ENCODE assay signal across 8 cellular contexts in the genomic region with DNA sequence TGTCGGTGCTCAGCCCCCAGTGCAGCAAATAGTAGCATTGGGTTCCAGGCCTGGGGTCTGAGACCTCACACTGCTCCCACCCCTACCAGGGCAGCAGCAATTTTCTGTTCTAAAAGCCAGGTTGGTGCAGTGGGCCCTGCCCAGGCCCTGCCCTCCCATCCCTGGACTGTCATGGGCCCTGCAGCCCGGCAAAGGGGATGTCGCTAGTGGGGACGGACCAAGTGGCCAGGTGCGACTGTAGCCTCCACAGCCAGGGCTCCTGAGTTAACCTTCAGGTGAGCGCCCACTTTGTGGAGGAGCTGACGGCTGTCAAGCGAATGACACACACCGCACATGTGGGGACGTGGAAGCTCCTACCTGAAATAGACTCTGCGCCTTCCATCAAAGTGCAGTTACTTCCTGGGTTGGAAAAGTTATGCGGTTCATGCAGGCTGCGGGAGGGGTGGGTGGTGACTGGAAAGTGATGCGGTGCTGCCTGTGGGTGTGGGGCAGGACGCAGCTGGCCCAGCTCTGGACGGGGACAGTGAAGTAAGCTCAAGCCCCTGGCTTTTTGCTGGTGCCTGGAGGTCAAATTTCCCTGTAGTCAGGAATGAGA.
DNase-seq lines count a peak whose midpoint lies in the region; ATAC-seq and TF ChIP-seq lines count a peak whose summit lies in the region.

No MANE protein-coding gene starts in this region.

- peaks cover 64% of the 10 kb centered on the region for H3K79me2 ChIP-seq in Loucy (ENCODE audit: insufficient read depth, low read length)

- peaks cover 37% of the 10 kb centered on the region for H3K4me1 Mint-ChIP-seq in nephron progenitor cell

- no peaks in the 10 kb centered on the region for H3K36me3 Mint-ChIP-seq in nephron progenitor cell (ENCODE audit: low read depth)

- peaks cover 2 to 40% (median 21%) of the 10 kb centered on the region in 11 experiments; a peak in 21 of 22 replicates for H3K36me3 ChIP-seq in BLaER1 treated with 17β-estradiol and CSF1 and Interleukin-3, amounts not matched to agents 10 nM and 100 nM
- H3K36me3 ChIP-seq in Loucy (ENCODE audit: insufficient read depth, low read length): peaks cover 2% of the 10 kb centered on the region; the same call in 1 of the 2 replicates

- peak overlapping the region; percentile 81 to 100 (median 99) for H3K4me3 ChIP-seq in BLaER1 treated with 17β-estradiol and CSF1 and Interleukin-3, amounts not matched to agents 10 nM and 100 nM
- H3K4me3 ChIP-seq in Loucy (ENCODE audit: low read length, poor library complexity, severe bottlenecking): peak overlapping the region; percentile 99
- H3K4me3 ChIP-seq in coronary artery: peak overlapping the region; percentile 98

- peak overlapping the region in 10 of 11 experiments; percentile 84 to 95 (median 90); a peak in 18 of 22 replicates for H3K27ac ChIP-seq in BLaER1 treated with 17β-estradiol and CSF1 and Interleukin-3, amounts not matched to agents 10 nM and 100 nM
- peak overlapping the region; percentile 89 to 93 for H3K27ac ChIP-seq in coronary artery

- H3K27me3 Mint-ChIP-seq in nephron progenitor cell (ENCODE audit: low read depth, poor library complexity): no peaks in the 10 kb centered on the region

- DNase-seq in coronary artery (ENCODE audit: low spot score) (no peak), nephron progenitor cell (no peak), amniotic stem cell (lab: John Stamatoyannopoulos, UW) (no peak), SIG-M5 (lab: John Stamatoyannopoulos, UW) (no peak), hippocampal formation (lab: John Stamatoyannopoulos, UW) (no peak)

- H3K9ac ChIP-seq in BLaER1 treated with 17β-estradiol and CSF1 and Interleukin-3, amounts not matched to agents 10 nM and 100 nM: peak overlapping the region; percentile 88 to 98 (median 94)
- H3K9ac ChIP-seq in Loucy (ENCODE audit: low read depth, low read length, poor library complexity, severe bottlenecking): peak overlapping the region; percentile 99

- H4K20me1 ChIP-seq in BLaER1 treated with 17β-estradiol and CSF1 and Interleukin-3, amounts not matched to agents 10 nM and 100 nM: peaks cover 53 to 64% (median 60%) of the 10 kb centered on the region in 11 experiments
- H4K20me1 ChIP-seq in Loucy (ENCODE audit: insufficient read depth, low read length, poor library complexity, severe bottlenecking): peaks cover 33% of the 10 kb centered on the region

- 0 out of 2 replicates have a peak, but pooled peaks cover 2% of the 10 kb centered on the region for H3F3A ChIP-seq in Loucy (ENCODE audit: low read depth)

- no peak overlapping the region for H2AFZ ChIP-seq in Loucy (ENCODE audit: low read length)

- H3K9me2 ChIP-seq in Loucy (replicated peaks; ENCODE audit: low read depth, low read length): no peaks in the 10 kb centered on the region

- no peak for TF ChIP-seq CTCF in Loucy (conservative IDR thresholded peaks at IDR 0.05; ENCODE audit: low read length)
- TF ChIP-seq CTCF in coronary artery (IDR thresholded peaks at IDR 0.05): no peak
- TF ChIP-seq CTCF in nephron progenitor cell (IDR thresholded peaks at IDR 0.05): no peak

- H3K9me3 Mint-ChIP-seq in nephron progenitor cell: no peaks in the 10 kb centered on the region

- no peak overlapping the region for H3K27ac Mint-ChIP-seq in nephron progenitor cell

- H3K9me3 ChIP-seq in BLaER1 treated with 17β-estradiol and CSF1 and Interleukin-3, amounts not matched to agents 10 nM and 100 nM (replicated peaks in 1 of 11): no peaks in the 10 kb centered on the region
- H3K9me3 ChIP-seq in Loucy (ENCODE audit: insufficient read depth, low read depth, low read length): no peaks in the 10 kb centered on the region

- H3K4me3 Mint-ChIP-seq in nephron progenitor cell: peak overlapping the region; percentile 72

- no peak for ATAC-seq in GM19023 (IDR thresholded peaks at IDR 0.05; ENCODE audit: unreplicated experiment)

- H3K4me1 ChIP-seq in BLaER1 treated with 17β-estradiol and CSF1 and Interleukin-3, amounts not matched to agents 10 nM and 100 nM: peaks cover 83 to 88% (median 86%) of the 10 kb centered on the region in 10 experiments
- peaks cover 75% of the 10 kb centered on the region for H3K4me1 ChIP-seq in Loucy (ENCODE audit: insufficient read depth, low read length, poor library complexity, severe bottlenecking)

- H3K27me3 ChIP-seq in BLaER1 treated with 17β-estradiol and CSF1 and Interleukin-3, amounts not matched to agents 10 nM and 100 nM: no peaks in the 10 kb centered on the region
- H3K27me3 ChIP-seq in Loucy (ENCODE audit: insufficient read depth, low read length, poor library complexity, severe bottlenecking): no peaks in the 10 kb centered on the region

- peak overlapping the region; percentile 96 to 100 (median 100) for H3K4me2 ChIP-seq in BLaER1 treated with 17β-estradiol and CSF1 and Interleukin-3, amounts not matched to agents 10 nM and 100 nM
- peak overlapping the region; percentile 98 for H3K4me2 ChIP-seq in Loucy (ENCODE audit: low read depth, low read length, poor library complexity, severe bottlenecking)
